2 cellular contexts compared by ENCODE assay signal in the genomic region with DNA sequence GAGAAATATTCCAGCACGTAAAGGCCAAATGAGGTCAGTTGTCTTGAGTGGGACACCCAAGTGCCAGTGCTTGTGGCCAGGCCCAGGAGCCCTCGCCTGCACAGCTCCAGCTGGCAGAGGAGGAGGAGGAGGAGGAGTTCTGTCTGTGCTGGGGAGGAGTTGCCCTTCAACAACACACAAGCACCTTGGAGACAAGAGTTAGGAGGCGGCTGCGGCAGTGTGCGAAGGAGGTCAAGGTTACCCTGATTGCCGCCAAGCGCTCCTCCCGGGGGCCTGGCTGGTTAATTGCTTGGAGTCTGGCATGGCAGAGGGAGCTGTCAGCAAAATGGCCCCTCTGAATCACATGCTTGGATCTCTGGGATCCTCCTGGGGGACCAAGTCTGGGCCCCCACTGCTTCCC.
TF ChIP-seq lines count a peak whose summit lies in the region.

No MANE protein-coding gene starts in this region.

TF ChIP-seq in HEK293, 187 proteins besides CTCF, POLR2A, EP300 and RAD21:
- TF ChIP-seq ZNF626 (tag by site-specific recombination; IDR thresholded peaks at IDR 0.05) (no peak), ZNF274 (IDR thresholded peaks at IDR 0.05; ENCODE audit: low read length) (no peak), ZNF274 (tag by site-specific recombination; IDR thresholded peaks at IDR 0.05; ENCODE audit: borderline replicate concordance) (no peak), ZNF211 (tag by site-specific recombination; IDR thresholded peaks at IDR 0.05; ENCODE audit: low read depth) (no peak), ZFHX2 (tag by site-specific recombination; conservative IDR thresholded peaks at IDR 0.05) (no peak), EGR2 (tag by site-specific recombination; IDR thresholded peaks at IDR 0.05; ENCODE audit: low read depth) (peak; percentile 30; the same call in 1 of the 2 replicates), ZNF704 (tag by site-specific recombination; IDR thresholded peaks at IDR 0.05) (no peak), ZNF423 (tag by site-specific recombination; IDR thresholded peaks at IDR 0.05) (no peak), ZNF658 (tag by site-specific recombination; IDR thresholded peaks at IDR 0.05) (no peak), ZNF548 (tag by site-specific recombination; IDR thresholded peaks at IDR 0.05) (no peak), ZNF621 (tag by site-specific recombination; IDR thresholded peaks at IDR 0.05) (no peak), SCRT2 (tag by site-specific recombination; IDR thresholded peaks at IDR 0.05) (no peak), ZNF677 (tag by site-specific recombination; IDR thresholded peaks at IDR 0.05) (no peak), KLF17 (tag by site-specific recombination; IDR thresholded peaks at IDR 0.05) (0 out of 2 replicates have a peak, but pooled peaks have one; percentile 7), ZNF830 (tag by site-specific recombination; IDR thresholded peaks at IDR 0.05; ENCODE audit: low read depth) (no peak)
- TF ChIP-seq, protein P1, sequence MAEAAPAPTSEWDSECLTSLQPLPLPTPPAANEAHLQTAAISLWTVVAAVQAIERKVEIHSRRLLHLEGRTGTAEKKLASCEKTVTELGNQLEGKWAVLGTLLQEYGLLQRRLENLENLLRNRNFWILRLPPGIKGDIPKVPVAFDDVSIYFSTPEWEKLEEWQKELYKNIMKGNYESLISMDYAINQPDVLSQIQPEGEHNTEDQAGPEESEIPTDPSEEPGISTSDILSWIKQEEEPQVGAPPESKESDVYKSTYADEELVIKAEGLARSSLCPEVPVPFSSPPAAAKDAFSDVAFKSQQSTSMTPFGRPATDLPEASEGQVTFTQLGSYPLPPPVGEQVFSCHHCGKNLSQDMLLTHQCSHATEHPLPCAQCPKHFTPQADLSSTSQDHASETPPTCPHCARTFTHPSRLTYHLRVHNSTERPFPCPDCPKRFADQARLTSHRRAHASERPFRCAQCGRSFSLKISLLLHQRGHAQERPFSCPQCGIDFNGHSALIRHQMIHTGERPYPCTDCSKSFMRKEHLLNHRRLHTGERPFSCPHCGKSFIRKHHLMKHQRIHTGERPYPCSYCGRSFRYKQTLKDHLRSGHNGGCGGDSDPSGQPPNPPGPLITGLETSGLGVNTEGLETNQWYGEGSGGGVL (tag by site-specific recombination; IDR thresholded peaks at IDR 0.05): no peak
- TF ChIP-seq, protein P2, sequence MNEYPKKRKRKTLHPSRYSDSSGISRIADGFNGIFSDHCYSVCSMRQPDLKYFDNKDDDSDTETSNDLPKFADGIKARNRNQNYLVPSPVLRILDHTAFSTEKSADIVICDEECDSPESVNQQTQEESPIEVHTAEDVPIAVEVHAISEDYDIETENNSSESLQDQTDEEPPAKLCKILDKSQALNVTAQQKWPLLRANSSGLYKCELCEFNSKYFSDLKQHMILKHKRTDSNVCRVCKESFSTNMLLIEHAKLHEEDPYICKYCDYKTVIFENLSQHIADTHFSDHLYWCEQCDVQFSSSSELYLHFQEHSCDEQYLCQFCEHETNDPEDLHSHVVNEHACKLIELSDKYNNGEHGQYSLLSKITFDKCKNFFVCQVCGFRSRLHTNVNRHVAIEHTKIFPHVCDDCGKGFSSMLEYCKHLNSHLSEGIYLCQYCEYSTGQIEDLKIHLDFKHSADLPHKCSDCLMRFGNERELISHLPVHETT (tag by site-specific recombination; IDR thresholded peaks at IDR 0.05): no peak

TF ChIP-seq in HepG2, 621 proteins besides CTCF, POLR2A, EP300 and RAD21:
- no peak for TF ChIP-seq ZNF569 (CRISPR knock-in tag; IDR thresholded peaks at IDR 0.05; ENCODE audit: borderline replicate concordance)
